In the genomic region with DNA sequence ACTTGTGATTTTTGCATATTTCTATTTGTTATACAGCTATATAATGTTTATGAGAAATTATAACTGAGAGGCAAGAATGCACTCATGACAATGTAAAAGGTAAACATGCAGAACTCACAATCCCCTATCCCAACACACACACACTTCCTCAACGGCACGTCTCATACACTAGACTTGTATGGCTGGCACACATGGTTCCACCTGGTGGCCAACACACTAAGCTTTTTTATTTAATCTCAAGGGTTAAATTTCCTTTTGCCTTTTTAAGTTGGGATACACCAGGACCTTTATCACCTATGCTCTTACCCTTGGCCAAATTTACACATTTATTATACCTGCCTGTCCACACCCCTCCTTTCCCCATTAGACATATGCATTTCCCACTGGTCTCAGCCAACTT, we compare ENCODE assay signal across 16 cellular contexts.
"Had no signal": no experiment of that assay in that cellular context is flagged by ENCODE, and none has a peak within 500 bp of the region (broad histone marks: within the 10 kb centered on the region; RNA-seq: fewer than 3 reads in every experiment).

No MANE protein-coding gene starts in this region.

- H3K27ac ChIP-seq: gastroesophageal sphincter, ovary, stomach had no signal

- H3K4me1 Mint-ChIP-seq: activated naive CD8-positive, alpha-beta T cell treated with anti-CD3 and anti-CD28 coated beads, Interleukin-2, amount 10 ng/mL, durations not matched to agents 7 days and 5 days had no signal

- H3K4me3 Mint-ChIP-seq: activated CD4-positive, alpha-beta memory T cell treated with anti-CD3 and anti-CD28 coated beads for 36 hours; activated naive CD8-positive, alpha-beta T cell treated with anti-CD3 and anti-CD28 coated beads, Interleukin-2, amount 10 ng/mL, durations not matched to agents 7 days and 5 days; activated T-cell treated with anti-CD3 and anti-CD28 coated beads, Interleukin-2, amount 50 U/mL, for 72 hours had no signal

- H3K27ac Mint-ChIP-seq: activated CD4-positive, alpha-beta memory T cell treated with anti-CD3 and anti-CD28 coated beads for 36 hours; activated naive CD8-positive, alpha-beta T cell treated with anti-CD3 and anti-CD28 coated beads, Interleukin-2, amount 10 ng/mL, durations not matched to agents 7 days and 5 days; activated T-cell treated with anti-CD3 and anti-CD28 coated beads, Interleukin-2, amount 50 U/mL, for 72 hours had no signal

- H3K36me3 Mint-ChIP-seq: activated CD4-positive, alpha-beta memory T cell treated with anti-CD3 and anti-CD28 coated beads for 36 hours; activated naive CD8-positive, alpha-beta T cell treated with anti-CD3 and anti-CD28 coated beads, Interleukin-2, amount 10 ng/mL, durations not matched to agents 7 days and 5 days had no signal

- H3K4me3 ChIP-seq: gastroesophageal sphincter, ovary, stomach had no signal

- H3K27me3 ChIP-seq: gastroesophageal sphincter, ovary, stomach had no signal

- H3K9me3 ChIP-seq: gastroesophageal sphincter, ovary, stomach had no signal

- H3K9me3 Mint-ChIP-seq: activated naive CD8-positive, alpha-beta T cell treated with anti-CD3 and anti-CD28 coated beads, Interleukin-2, amount 10 ng/mL, durations not matched to agents 7 days and 5 days had no signal

- H3K36me3 ChIP-seq: ovary had no signal

- FAIRE-seq: bronchial epithelial cell, colon, endothelial cell of umbilical vein had no signal

- DNase-seq: activated CD4-positive, alpha-beta memory T cell treated with anti-CD3 and anti-CD28 coated beads for 36 hours; activated gamma-delta T cell treated with Interleukin-2 at 50 U/mL for 16 hours; activated naive CD8-positive, alpha-beta T cell treated with anti-CD3 and anti-CD28 coated beads, Interleukin-2, amount 10 ng/mL, durations not matched to agents 7 days and 5 days; activated T-cell treated with anti-CD3 and anti-CD28 coated beads, Interleukin-2, amount 50 U/mL, for 72 hours; anterior cingulate cortex; islet precursor cell; mammary epithelial cell; ovary; stimulated activated CD4-positive, alpha-beta T cell treated with anti-CD3 and anti-CD28 coated beads, Interleukin-4, amount 100 ng/mL, for 4 hours; stomach; T1000 had no signal

- ATAC-seq: activated T-cell treated with anti-CD3 and anti-CD28 coated beads, Interleukin-2, amount 50 U/mL, for 72 hours; gastroesophageal sphincter; left lobe of liver had no signal
